ENCODE assay signal across 25 cellular contexts in the genomic region with DNA sequence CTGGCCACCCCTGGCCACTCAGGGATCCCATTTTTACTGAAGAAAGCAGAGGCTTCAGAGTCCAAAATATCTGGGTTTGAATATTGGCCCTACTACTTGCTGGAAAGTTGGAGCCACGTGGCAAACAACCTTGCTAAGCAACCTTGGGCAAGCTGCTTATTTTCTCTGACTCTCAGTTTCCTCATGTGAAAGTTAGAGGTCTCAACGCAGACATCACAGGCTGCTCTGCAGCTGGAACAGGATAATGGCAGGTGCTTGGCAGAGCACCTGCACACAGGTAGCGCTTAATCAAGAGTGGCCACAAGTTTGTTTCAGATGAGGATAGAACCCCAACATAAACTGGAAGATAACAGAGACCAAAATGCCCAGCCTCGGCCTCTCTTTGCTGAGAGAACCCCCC.
"Had no signal": no experiment of that assay in that cellular context is flagged by ENCODE, and none has a peak within 500 bp of the region (broad histone marks: within the 10 kb centered on the region; RNA-seq: fewer than 3 reads in every experiment).

No MANE protein-coding gene starts in this region.

- H3K27ac ChIP-seq: brain microvascular endothelial cell, gastrocnemius medialis, left ventricle myocardium inferior, parathyroid adenoma, right atrium auricular region, spleen, testis, transverse colon had no signal

- H3K4me3 ChIP-seq: gastrocnemius medialis, left ventricle myocardium inferior, right atrium auricular region, spleen, testis, transverse colon had no signal

- H3K9me3 ChIP-seq: gastrocnemius medialis, left ventricle myocardium inferior, right atrium auricular region, spleen, testis, transverse colon had no signal

- H3K4me3 Mint-ChIP-seq: activated CD4-positive, alpha-beta memory T cell treated with anti-CD3 and anti-CD28 coated beads, Interleukin-2, amount 10 ng/mL, durations not matched to agents 7 days and 5 days; activated CD4-positive, alpha-beta T cell treated with anti-CD3 and anti-CD28 coated beads, Interleukin-2, amount 10 ng/mL, durations not matched to agents 7 days and 5 days; activated T-cell treated with anti-CD3 and anti-CD28 coated beads, Interleukin-2, amount 50 U/mL, for 24 hours; effector memory CD8-positive, alpha-beta T cell had no signal

- DNase-seq: activated CD4-positive, alpha-beta memory T cell treated with anti-CD3 and anti-CD28 coated beads, Interleukin-2, amount 10 ng/mL, durations not matched to agents 7 days and 5 days; activated CD4-positive, alpha-beta T cell treated with anti-CD3 and anti-CD28 coated beads, Interleukin-2, amount 10 ng/mL, durations not matched to agents 7 days and 5 days; activated CD8-positive, alpha-beta memory T cell treated with anti-CD3 and anti-CD28 coated beads, Interleukin-2, amount 50 U/mL, for 48 hours; activated gamma-delta T cell treated with Interleukin-2 at 50 U/mL for 16 hours; activated naive CD4-positive, alpha-beta T cell treated with anti-CD3 and anti-CD28 coated beads, Interleukin-2, amount 50 U/mL, for 16 hours; activated T-cell treated with anti-CD3 and anti-CD28 coated beads, Interleukin-2, amount 50 U/mL, for 24 hours; amniotic stem cell; brain microvascular endothelial cell; caudate nucleus; cortex of kidney; effector memory CD8-positive, alpha-beta T cell; erythroblast; gastrocnemius medialis; glutamatergic neuron; left ventricle myocardium inferior; occipital lobe; spleen; stimulated activated naive CD8-positive, alpha-beta T cell treated with anti-CD3 and anti-CD28 coated beads, Interleukin-15, Interleukin-2, amounts not matched to agents 100 U/mL and 50 U/mL, for 24 hours; testis; transverse colon had no signal

- H3K79me2 ChIP-seq: parathyroid adenoma had no signal

- H3K4me1 ChIP-seq: gastrocnemius medialis, left ventricle myocardium inferior, parathyroid adenoma, right atrium auricular region, testis, transverse colon had no signal

- H3K9me3 Mint-ChIP-seq: activated CD4-positive, alpha-beta memory T cell treated with anti-CD3 and anti-CD28 coated beads, Interleukin-2, amount 10 ng/mL, durations not matched to agents 7 days and 5 days; activated CD4-positive, alpha-beta T cell treated with anti-CD3 and anti-CD28 coated beads, Interleukin-2, amount 10 ng/mL, durations not matched to agents 7 days and 5 days; activated T-cell treated with anti-CD3 and anti-CD28 coated beads, Interleukin-2, amount 50 U/mL, for 24 hours; effector memory CD8-positive, alpha-beta T cell had no signal

- ATAC-seq: activated CD4-positive, CD25-positive, alpha-beta regulatory T cell treated with anti-CD3 and anti-CD28 coated beads, Interleukin-2, amount 50 U/mL, for 24 hours; effector memory CD8-positive, alpha-beta T cell; gastrocnemius medialis; stimulated activated naive CD8-positive, alpha-beta T cell treated with anti-CD3 and anti-CD28 coated beads, Interleukin-15, Interleukin-2, amounts not matched to agents 100 U/mL and 50 U/mL, for 24 hours had no signal

- H3K36me3 ChIP-seq: brain microvascular endothelial cell, gastrocnemius medialis, left ventricle myocardium inferior, right atrium auricular region, spleen, transverse colon had no signal

- H3K9ac ChIP-seq: parathyroid adenoma had no signal

- H2AFZ ChIP-seq: parathyroid adenoma had no signal

- H3K27ac Mint-ChIP-seq: activated CD4-positive, alpha-beta memory T cell treated with anti-CD3 and anti-CD28 coated beads, Interleukin-2, amount 10 ng/mL, durations not matched to agents 7 days and 5 days; activated CD4-positive, alpha-beta T cell treated with anti-CD3 and anti-CD28 coated beads, Interleukin-2, amount 10 ng/mL, durations not matched to agents 7 days and 5 days; activated T-cell treated with anti-CD3 and anti-CD28 coated beads, Interleukin-2, amount 50 U/mL, for 24 hours had no signal

- H3K27me3 ChIP-seq: brain microvascular endothelial cell, right atrium auricular region, testis, transverse colon had no signal

- FAIRE-seq: astrocyte, islet of Langerhans had no signal
